Comparison of ENCODE assay signal across 12 cellular contexts in the genomic region with DNA sequence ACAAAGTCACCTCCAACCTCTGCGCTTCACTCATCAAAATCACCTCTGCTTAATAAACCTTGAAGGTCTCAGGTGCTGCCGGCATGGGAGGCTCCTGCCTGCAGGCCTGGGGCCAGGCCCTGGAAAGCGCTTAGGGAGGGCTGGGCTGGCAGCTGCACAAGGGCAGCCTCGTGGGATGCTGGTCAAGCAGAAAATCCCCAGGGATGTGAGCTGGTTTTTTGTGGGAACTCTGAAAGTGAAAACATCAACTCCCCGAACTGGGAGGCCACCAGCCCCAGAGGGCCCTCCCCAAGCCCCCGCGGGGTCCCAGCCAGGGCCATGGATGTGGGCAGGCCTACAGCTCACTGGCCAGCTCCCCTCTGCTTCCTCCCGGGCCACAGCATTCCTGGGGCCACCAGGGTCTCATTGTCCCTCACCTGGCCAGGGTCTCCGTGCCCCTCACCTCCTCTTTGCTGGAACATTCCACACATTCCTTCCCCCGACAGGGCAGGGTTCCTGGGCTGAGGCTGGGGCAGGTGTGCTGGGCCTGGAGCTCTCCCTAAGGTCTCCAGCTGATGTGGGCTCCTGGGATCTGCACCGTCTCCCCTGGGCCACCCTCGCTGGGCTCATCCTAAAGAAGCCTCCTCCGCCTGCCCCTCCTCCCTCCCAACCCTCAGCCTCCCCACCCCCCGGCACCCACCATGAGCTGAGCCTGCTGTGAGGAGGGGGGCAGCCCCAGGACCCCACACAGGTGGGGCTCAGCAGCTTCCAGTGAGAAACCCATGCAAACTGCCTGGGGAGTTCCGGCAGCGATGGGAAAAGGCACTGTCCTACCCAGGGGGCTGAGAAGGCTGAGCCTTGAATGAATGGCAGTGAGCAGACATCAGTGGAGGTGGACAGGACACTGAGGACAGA. TPM values are rescaled to one million over a fixed set of nuclear protein-coding genes. Genes with fewer than 3 reads are reported as not detected.
DNase-seq lines count a peak whose midpoint lies in the region; ATAC-seq and TF ChIP-seq lines count a peak whose summit lies in the region.
"Had no signal": no experiment of that assay in that cellular context is flagged by ENCODE, and none has a peak within 500 bp of the region (broad histone marks: within the 10 kb centered on the region; RNA-seq: fewer than 3 reads in every experiment).

No MANE protein-coding gene starts in this region.

- H3K9me3 ChIP-seq in H9 (ENCODE audit: control insufficient read depth, low read depth, low read length) (no peaks in the 10 kb centered on the region), body of pancreas (no peaks in the 10 kb centered on the region)

- no peak overlapping the region; the same call in 1 of the 2 replicates for H3K4ac ChIP-seq in H9 (ENCODE audit: low read depth, low read length)

- no peaks in the 10 kb centered on the region for H3K23me2 ChIP-seq in H9 (ENCODE audit: insufficient read length, low read depth, low read length, poor library complexity, severe bottlenecking)

- no peak overlapping the region for H3K56ac ChIP-seq in H9 (ENCODE audit: insufficient read length, low read depth, low read length)

- H3K36me3 ChIP-seq in body of pancreas (replicated peaks in 1 of 2; ENCODE audit: insufficient read depth in 1 of 2, low read depth in 2 of 2) = no peaks in the 10 kb centered on the region

- peak overlapping the region; percentile 11 for H3K18ac ChIP-seq in H9 (ENCODE audit: insufficient read length, low read depth, low read length)

- H3K79me1 ChIP-seq in H9 (ENCODE audit: insufficient read depth, low read depth, low read length, poor library complexity, severe bottlenecking) = no peaks in the 10 kb centered on the region

- H3K14ac ChIP-seq in H9 (ENCODE audit: insufficient read depth, low read length) = peak overlapping the region; percentile 15

- no peak for TF ChIP-seq POLR2A in body of pancreas (IDR thresholded peaks at IDR 0.05)

- H4K8ac ChIP-seq in H9 (replicated peaks; ENCODE audit: insufficient read length, low read depth, low read length) = no peak overlapping the region

- H3K79me2 ChIP-seq in H9 (ENCODE audit: insufficient read depth, low read length) = no peaks in the 10 kb centered on the region

- no peak overlapping the region for H3K4me3 Mint-ChIP-seq in H9
- no peak overlapping the region for H3K4me3 Mint-ChIP-seq in activated T-cell treated with anti-CD3 and anti-CD28 coated beads, Interleukin-2, amount 50 U/mL, for 24 hours
- H3K4me3 Mint-ChIP-seq in activated CD8-positive, alpha-beta T cell treated with anti-CD3 and anti-CD28 coated beads, Interleukin-2, amount 10 ng/mL, durations not matched to agents 7 days and 5 days = no peak overlapping the region

- WGBS in H9 (ENCODE audit: extremely low coverage, insufficient read length, low lambda C conversion rate) = no CpG with 5 or more reads among the region's 16 CpGs
- 41 to 60% methylated on average over 2 to 16 of the region's 16 CpGs for WGBS in body of pancreas, 2 donors

- H3K27ac ChIP-seq in H9 (ENCODE audit: insufficient read length, low read depth, low read length) = no peak overlapping the region
- peak overlapping the region; percentile 37 to 96 (median 94) for H3K27ac ChIP-seq in body of pancreas

- CTCF ChIA-PET in activated CD8-positive, alpha-beta T cell treated with anti-CD3 and anti-CD28 coated beads, Interleukin-2, amount 10 ng/mL, durations not matched to agents 7 days and 5 days (lab: Charles Lee) = no interaction called here

- ATAC-seq in body of pancreas (peak; percentile 19), sciatic nerve (no peak), GM21576 (IDR thresholded peaks at IDR 0.05; ENCODE audit: unreplicated experiment) (no peak)
- ATAC-seq in activated CD8-positive, alpha-beta T cell treated with anti-CD3 and anti-CD28 coated beads, Interleukin-2, amount 10 ng/mL, durations not matched to agents 7 days and 5 days = no peak
- ATAC-seq: activated CD4-positive, CD25-positive, alpha-beta regulatory T cell treated with anti-CD3 and anti-CD28 coated beads, Interleukin-2, amount 50 U/mL, for 24 hours had no signal

- peaks cover 25 to 32% of the 10 kb centered on the region in 2 experiments for H3K4me1 Mint-ChIP-seq in H9
- H3K4me1 Mint-ChIP-seq in activated T-cell treated with anti-CD3 and anti-CD28 coated beads, Interleukin-2, amount 50 U/mL, for 24 hours (ENCODE audit: low read depth) = peaks cover 26% of the 10 kb centered on the region
- H3K4me1 Mint-ChIP-seq in activated CD8-positive, alpha-beta T cell treated with anti-CD3 and anti-CD28 coated beads, Interleukin-2, amount 10 ng/mL, durations not matched to agents 7 days and 5 days (ENCODE audit: low read depth) = peaks cover 3% of the 10 kb centered on the region

- no peak overlapping the region for H2BK15ac ChIP-seq in H9 (ENCODE audit: low read depth, low read length)

- H3K27me3 ChIP-seq in H9 (ENCODE audit: insufficient read depth, low read length) (no peaks in the 10 kb centered on the region), body of pancreas (no peaks in the 10 kb centered on the region)

- H3K9ac ChIP-seq in H9 (ENCODE audit: extremely low read depth, insufficient read length, low read length) = no peak overlapping the region

- no peak overlapping the region for H2BK5ac ChIP-seq in H9 (ENCODE audit: insufficient read length, low read length)

- no peak overlapping the region for H4K5ac ChIP-seq in H9 (ENCODE audit: insufficient read length, low read depth, low read length)

- no peak overlapping the region for H3T11ph ChIP-seq in H9 (ENCODE audit: low read length)

- no peak overlapping the region for H2AFZ ChIP-seq in H9 (ENCODE audit: low read length)

- no peak overlapping the region for H2BK120ac ChIP-seq in H9 (ENCODE audit: low read depth, low read length, poor library complexity, severe bottlenecking)

- no peaks in the 10 kb centered on the region for H4K20me1 ChIP-seq in H9 (ENCODE audit: control insufficient read depth, insufficient read depth, insufficient read length)

- no peak overlapping the region for H3K4me2 ChIP-seq in H9 (ENCODE audit: insufficient read depth, insufficient read length, low read length)

- H2AK5ac ChIP-seq in H9 (ENCODE audit: insufficient read length, low read length) = no peak overlapping the region

- H3K36me3 Mint-ChIP-seq in H9 (ENCODE audit: insufficient read depth in 1 of 3, low read depth in 3 of 3) = 0 out of 7 replicates have a peak, but pooled peaks cover 0 to 2% (median 0%) of the 10 kb centered on the region in 3 experiments
- no peaks in the 10 kb centered on the region for H3K36me3 Mint-ChIP-seq in activated T-cell treated with anti-CD3 and anti-CD28 coated beads, Interleukin-2, amount 50 U/mL, for 24 hours (ENCODE audit: low read depth)
- no peaks in the 10 kb centered on the region for H3K36me3 Mint-ChIP-seq in activated CD8-positive, alpha-beta T cell treated with anti-CD3 and anti-CD28 coated beads, Interleukin-2, amount 10 ng/mL, durations not matched to agents 7 days and 5 days (ENCODE audit: low read depth)

- H3K4me1 ChIP-seq in H9 (ENCODE audit: insufficient read depth, low read length) = no peaks in the 10 kb centered on the region
- peaks cover 84% of the 10 kb centered on the region for H3K4me1 ChIP-seq in body of pancreas

- no peak overlapping the region for H3K4me3 ChIP-seq in body of pancreas
- H3K4me3 ChIP-seq: skin epidermis had no signal

- POLR2A ChIA-PET in activated CD8-positive, alpha-beta T cell treated with anti-CD3 and anti-CD28 coated beads, Interleukin-2, amount 10 ng/mL, durations not matched to agents 7 days and 5 days (lab: Charles Lee) = no interaction called here

- H2BK12ac ChIP-seq in H9 (ENCODE audit: insufficient read length, low read depth, low read length) = peak overlapping the region; percentile 6

- H3K23ac ChIP-seq in H9 (ENCODE audit: insufficient read length, low read depth, low read length) = no peak overlapping the region

- intact Hi-C loops in body of pancreas (cut with DNase I) = loop anchor here (10.0 kb wide), 1 partner anchor 91 kb away; no protein-coding TSS in a partner anchor
- intact Hi-C loops in sciatic nerve (cut with DNase I) = no loop called here

- no peak overlapping the region for H2BK20ac ChIP-seq in H9 (ENCODE audit: low read depth, low read length, poor library complexity, severe bottlenecking)

- no peak for TF ChIP-seq CTCF in H9 (conservative IDR thresholded peaks at IDR 0.05)
- no peak for TF ChIP-seq CTCF in body of pancreas (IDR thresholded peaks at IDR 0.05)

- H3K27ac Mint-ChIP-seq in H9 = peak overlapping the region in 1 of 3 experiments; percentile 53; a peak in 1 of 7 replicates
- no peak overlapping the region for H3K27ac Mint-ChIP-seq in activated T-cell treated with anti-CD3 and anti-CD28 coated beads, Interleukin-2, amount 50 U/mL, for 24 hours
- H3K27ac Mint-ChIP-seq in activated CD8-positive, alpha-beta T cell treated with anti-CD3 and anti-CD28 coated beads, Interleukin-2, amount 10 ng/mL, durations not matched to agents 7 days and 5 days = no peak overlapping the region

- no peaks in the 10 kb centered on the region for H3K9me3 Mint-ChIP-seq in H9
- no peaks in the 10 kb centered on the region for H3K9me3 Mint-ChIP-seq in activated T-cell treated with anti-CD3 and anti-CD28 coated beads, Interleukin-2, amount 50 U/mL, for 24 hours
- H3K9me3 Mint-ChIP-seq in activated CD8-positive, alpha-beta T cell treated with anti-CD3 and anti-CD28 coated beads, Interleukin-2, amount 10 ng/mL, durations not matched to agents 7 days and 5 days (ENCODE audit: insufficient read depth) = no peaks in the 10 kb centered on the region

- DNase-seq in H9 = no peak
- peak in 3 of 4 donors; percentile 5 to 46 (median 41) for DNase-seq in body of pancreas
- peak; percentile 58 for DNase-seq in islet precursor cell
- peak; percentile 58 for DNase-seq in sciatic nerve (ENCODE audit: low spot score)
- DNase-seq in activated T-cell treated with anti-CD3 and anti-CD28 coated beads, Interleukin-2, amount 50 U/mL, for 24 hours = no peak
- no peak for DNase-seq in NCI-H2196 treated with DMSO at 0.1 percent for 48 hours (lab: John Stamatoyannopoulos, UW; ENCODE audit: unreplicated experiment)
- no peak for DNase-seq in activated CD8-positive, alpha-beta T cell treated with anti-CD3 and anti-CD28 coated beads, Interleukin-2, amount 10 ng/mL, durations not matched to agents 7 days and 5 days
- DNase-seq: activated effector memory CD4-positive, alpha-beta T cell treated with anti-CD3 and anti-CD28 coated beads, Interleukin-2, amount 50 U/mL, for 16 hours; NCI-H2227 treated with DMSO at 0.1 percent for 48 hours had no signal

- peak overlapping the region; percentile 5 for H4K91ac ChIP-seq in H9 (ENCODE audit: insufficient read length, low read depth, low read length)

- peaks cover 8% of the 10 kb centered on the region for H3K27me3 Mint-ChIP-seq in H9 (ENCODE audit: low read depth)
- no peaks in the 10 kb centered on the region for H3K27me3 Mint-ChIP-seq in activated T-cell treated with anti-CD3 and anti-CD28 coated beads, Interleukin-2, amount 50 U/mL, for 24 hours
- no peaks in the 10 kb centered on the region for H3K27me3 Mint-ChIP-seq in activated CD8-positive, alpha-beta T cell treated with anti-CD3 and anti-CD28 coated beads, Interleukin-2, amount 10 ng/mL, durations not matched to agents 7 days and 5 days (ENCODE audit: low read depth)

RNA-seq across cellular contexts. Expression of a gene that starts 36.0 kb away (rescaled TPM):
- 32.1 and 34.8 TPM in 2 replicates for total RNA-seq in H9 (2021)
- 10 to 100 TPM; 16.3 to 46.1 TPM for total RNA-seq in body of pancreas
- 44.2 TPM for total RNA-seq in sciatic nerve
- total RNA-seq in activated CD8-positive, alpha-beta T cell treated with anti-CD3 and anti-CD28 coated beads, Interleukin-2, amount 10 ng/mL, durations not matched to agents 7 days and 5 days = 10 to 100 TPM; 13.6 to 16.0 TPM

Comparison
In these comparisons a context has a peak if more than half of its experiments do, and no peak if none do; other contexts are left out.
1. DNase-seq: peak in body of pancreas (3 of 4), islet precursor cell (single experiment) and sciatic nerve (single experiment); none in H9 (single experiment), activated T-cell treated with anti-CD3 and anti-CD28 coated beads, Interleukin-2, amount 50 U/mL, for 24 hours (single experiment), NCI-H2196 treated with DMSO at 0.1 percent for 48 hours (single experiment) and activated CD8-positive, alpha-beta T cell treated with anti-CD3 and anti-CD28 coated beads, Interleukin-2, amount 10 ng/mL, durations not matched to agents 7 days and 5 days (single experiment).